ENCODE assay signal across 3 cellular contexts in the genomic region with DNA sequence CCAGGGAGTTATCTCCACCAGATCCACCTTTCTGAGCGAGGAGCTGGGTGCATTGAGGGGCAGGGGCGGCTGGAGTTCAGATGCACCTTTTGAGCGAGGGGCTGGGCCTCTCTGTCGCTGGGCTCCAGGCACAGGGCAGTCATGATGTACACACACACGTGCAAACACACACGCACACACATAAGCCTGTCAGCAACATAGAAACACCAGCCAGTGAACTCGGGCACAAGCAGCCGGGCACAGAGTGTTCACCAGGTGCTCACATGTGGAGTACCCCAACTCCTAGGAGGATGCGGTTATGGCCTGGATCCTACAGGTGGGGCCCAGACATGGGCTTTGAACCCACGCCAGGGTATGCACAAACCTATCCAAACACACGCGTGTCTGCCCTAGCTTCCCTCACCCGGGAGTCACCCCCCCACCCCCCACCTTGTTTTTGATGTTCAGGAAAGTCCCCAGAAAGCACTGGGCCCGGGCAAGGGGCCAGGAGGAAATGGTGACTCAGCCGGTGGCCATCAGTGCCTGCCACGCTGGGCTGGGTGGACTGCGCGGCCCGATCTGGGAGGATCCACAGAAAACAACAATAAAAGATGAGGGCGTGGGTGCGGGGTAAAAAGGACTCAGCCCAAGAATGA.
TF ChIP-seq lines count a peak whose summit lies in the region.

No MANE protein-coding gene starts in this region.

TF ChIP-seq in A549, 52 proteins besides CTCF, POLR2A, EP300 and RAD21:
- TF ChIP-seq FOSL2 (IDR thresholded peaks at IDR 0.05) (no peak), FOSL2 (CRISPR knock-in tag; IDR thresholded peaks at IDR 0.05) (peak; percentile 62), CBX8 (IDR thresholded peaks at IDR 0.05) (no peak)

TF ChIP-seq in IMR-90, 13 proteins besides CTCF, POLR2A, EP300 and RAD21:
- TF ChIP-seq CEBPB (IDR thresholded peaks at IDR 0.05; ENCODE audit: low read depth, low read length): no peak
- no peak for TF ChIP-seq CHD1 (IDR thresholded peaks at IDR 0.05; ENCODE audit: low read depth, low read length)
- TF ChIP-seq BHLHE40 (IDR thresholded peaks at IDR 0.05; ENCODE audit: low read depth, low read length): peak; percentile 43
- no peak for TF ChIP-seq SMC3 (IDR thresholded peaks at IDR 0.05; ENCODE audit: low read depth, low read length)
- peak; percentile 62; the same call in 1 of the 2 replicates for TF ChIP-seq FOS (IDR thresholded peaks at IDR 0.05; ENCODE audit: low read depth, low read length)
- TF ChIP-seq MAZ (IDR thresholded peaks at IDR 0.05; ENCODE audit: borderline replicate concordance, low read depth, low read length): no peak
- TF ChIP-seq MAFK (IDR thresholded peaks at IDR 0.05; ENCODE audit: low read depth, low read length): no peak

TF ChIP-seq in H1, 55 proteins besides CTCF, POLR2A, EP300 and RAD21:
- TF ChIP-seq SP1 (IDR thresholded peaks at IDR 0.05; ENCODE audit: low read depth, low read length): no peak
- TF ChIP-seq ATF2 (IDR thresholded peaks at IDR 0.05; ENCODE audit: low read length): no peak
- TF ChIP-seq SIRT6 (IDR thresholded peaks at IDR 0.05; ENCODE audit: low read length): no peak
TF ChIP-seq in H1: peak in this region for 0.
